ENCODE assay signal across 9 cellular contexts in genomic region chr7:37832194-37832593, GRCh38. TPM values are rescaled to one million over a fixed set of nuclear protein-coding genes. Genes with fewer than 3 reads are reported as not detected.
DNase-seq lines count a peak whose midpoint lies in the region; ATAC-seq and TF ChIP-seq lines count a peak whose summit lies in the region.
"Had no signal": no experiment of that assay in that cellular context is flagged by ENCODE, and none has a peak within 500 bp of the region (broad histone marks: within the 10 kb centered on the region; RNA-seq: fewer than 3 reads in every experiment).

No MANE protein-coding gene starts in this region.

- peaks cover 4% of the 10 kb centered on the region; the same call in 1 of the 2 replicates for H3K4me1 ChIP-seq in Karpas-422 (ENCODE audit: low read length)

- H3K4me1 Mint-ChIP-seq in natural killer cell: peaks cover 18 to 21% of the 10 kb centered on the region in 2 donors

- no peak overlapping the region for H3K4me3 ChIP-seq in choroid plexus epithelial cell (ENCODE audit: low read depth, low read length)
- H3K4me3 ChIP-seq in Karpas-422 (ENCODE audit: low read length): no peak overlapping the region

- H3K27me3 Mint-ChIP-seq in natural killer cell (ENCODE audit: low read depth in 2 of 2): peaks cover 0 to 6% of the 10 kb centered on the region in 2 donors

- H3K9me3 ChIP-seq in Karpas-422 (ENCODE audit: low read length): no peaks in the 10 kb centered on the region

- H3K79me2 ChIP-seq in Karpas-422 (ENCODE audit: low read length): no peaks in the 10 kb centered on the region

- intact Hi-C loops in natural killer cell (cut with micrococcal nuclease): loop anchor here (2.0 to 5.0 kb wide), 3 partner anchors 205 to 623 kb away; no protein-coding TSS in a partner anchor

- H3K9me3 Mint-ChIP-seq in natural killer cell: no peaks in the 10 kb centered on the region

- no peak overlapping the region for H3K27ac ChIP-seq in Karpas-422 (ENCODE audit: low read length)

- H4K20me1 ChIP-seq in Karpas-422 (ENCODE audit: insufficient read depth, low read depth, low read length): no peaks in the 10 kb centered on the region

- H3K4me3 Mint-ChIP-seq in natural killer cell: peak overlapping the region; percentile 81

- H3K27ac Mint-ChIP-seq in natural killer cell: peak overlapping the region; percentile 41 to 84

- H3K9ac ChIP-seq in Karpas-422 (ENCODE audit: low read length): no peak overlapping the region

- H3K9me2 ChIP-seq in Karpas-422 (replicated peaks; ENCODE audit: insufficient read depth, low read length): no peaks in the 10 kb centered on the region

- no peaks in the 10 kb centered on the region for H3K27me3 ChIP-seq in Karpas-422 (ENCODE audit: low read length)

- ATAC-seq in GM18502 (IDR thresholded peaks at IDR 0.05; ENCODE audit: poor library complexity, unreplicated experiment) (peak; percentile 81), HG02588 (IDR thresholded peaks at IDR 0.05; ENCODE audit: unreplicated experiment) (peak; percentile 79), natural killer cell (peak; percentile 72 to 92 (median 78))

- H3K4me2 ChIP-seq in Karpas-422 (ENCODE audit: low read depth, low read length, poor library complexity, severe bottlenecking): no peak overlapping the region

- H3K36me3 Mint-ChIP-seq in natural killer cell: no peaks in the 10 kb centered on the region

- no peak overlapping the region for H2AFZ ChIP-seq in Karpas-422 (ENCODE audit: low read length)

- DNase-seq in NCI-H1694 treated with DMSO at 0.1 percent for 48 hours (lab: John Stamatoyannopoulos, UW): peak; percentile 40
- DNase-seq in choroid plexus epithelial cell (ENCODE audit: low read depth): peak; percentile 9
- DNase-seq in natural killer cell: no peak
- DNase-seq in OCI-M2 (lab: John Stamatoyannopoulos, UW; ENCODE audit: unreplicated experiment): no peak
- no peak for DNase-seq in Karpas-422

- no peak for TF ChIP-seq CTCF in choroid plexus epithelial cell (conservative IDR thresholded peaks at IDR 0.05; ENCODE audit: low read depth, low read length)
- peak; percentile 28 for TF ChIP-seq CTCF in natural killer cell (IDR thresholded peaks at IDR 0.05)

- H3K36me3 ChIP-seq in Karpas-422 (ENCODE audit: insufficient read depth, low read length): no peaks in the 10 kb centered on the region

RNA-seq across cellular contexts. Expression of gene NME8, which starts 16.2 kb away (rescaled TPM):
- total RNA-seq in natural killer cell: 10 to 100 TPM; 23.5 to 37.0 (median 27.1) TPM
- not detected in 2 replicates for total RNA-seq in Karpas-422 (2014; rRNA removed; shearing (Covaris generic); ENCODE audit: low replicate concordance)
- total RNA-seq: glomerular endothelial cell, subcutaneous adipose tissue had no signal

Comparison
In these comparisons a context has a peak if more than half of its experiments do, and no peak if none do; other contexts are left out.
1. DNase-seq: peak in NCI-H1694 treated with DMSO at 0.1 percent for 48 hours (single experiment) and choroid plexus epithelial cell (single experiment); none in natural killer cell (single experiment), OCI-M2 (single experiment) and Karpas-422 (single experiment).
2. RNA of gene NME8, which starts 16.2 kb away (total RNA-seq): 23.5 to 37.0 TPM in natural killer cell; not detected in Karpas-422; every median in the first group is over 10 times any median in the second.
3. Peak in every context shown above with its lines, with median percentiles within 50 percentile points of each other: ATAC-seq.